ENCODE assay signal across 23 cellular contexts in the genomic region with DNA sequence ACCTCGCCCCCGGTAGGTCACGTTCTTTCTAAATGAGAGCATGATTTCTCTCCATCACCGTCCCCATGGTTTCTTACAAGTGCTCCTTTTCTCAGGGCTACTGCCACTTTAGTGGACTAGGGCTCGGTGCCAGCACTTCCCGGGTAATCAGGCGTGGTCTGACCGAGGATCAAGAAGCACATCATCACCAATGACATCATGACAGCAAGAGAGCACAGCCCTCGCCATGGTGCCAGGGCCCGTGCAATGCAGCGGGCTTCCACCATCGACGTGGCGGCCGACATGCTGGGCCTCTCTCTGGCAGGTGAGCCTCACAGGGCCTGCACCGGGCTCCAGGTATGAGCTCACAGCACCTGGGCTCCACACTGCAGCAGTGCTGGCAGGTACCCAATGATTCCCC.
"Had no signal": no experiment of that assay in that cellular context is flagged by ENCODE, and none has a peak within 500 bp of the region (broad histone marks: within the 10 kb centered on the region; RNA-seq: fewer than 3 reads in every experiment).

No MANE protein-coding gene starts in this region.

- DNase-seq: activated CD4-positive, alpha-beta memory T cell treated with anti-CD3 and anti-CD28 coated beads, Interleukin-2, amount 10 ng/mL, durations not matched to agents 7 days and 5 days; activated effector memory CD4-positive, alpha-beta T cell treated with Interleukin-2 at 50 U/mL for 16 hours; activated naive CD4-positive, alpha-beta T cell treated with anti-CD3 and anti-CD28 coated beads, Interleukin-2, amount 50 U/mL, for 16 hours; activated naive CD8-positive, alpha-beta T cell treated with anti-CD3 and anti-CD28 coated beads, Interleukin-2, amount 50 U/mL, for 24 hours; activated T-cell treated with anti-CD3 and anti-CD28 coated beads, Interleukin-2, amount 50 U/mL, for 72 hours; dermis blood vessel endothelial cell; effector CD8-positive, alpha-beta T cell; erythroblast; foreskin melanocyte; glutamatergic neuron; immature natural killer cell; left lung; naive thymus-derived CD4-positive, alpha-beta T cell; ovary; stimulated activated CD4-positive, alpha-beta T cell treated with anti-CD3 and anti-CD28 coated beads, Interleukin-4, amount 100 ng/mL, for 1 hour; stimulated activated naive CD4-positive, alpha-beta T cell treated with Interleukin-2 at 50 U/mL for 16 hours; upper lobe of right lung had no signal

- H3K4me3 ChIP-seq: cardiac muscle cell, hepatocyte, left lung, lung, ovary, prostate gland, upper lobe of right lung had no signal

- H3K4me1 ChIP-seq: prostate gland had no signal

- H2AFZ ChIP-seq: hepatocyte had no signal

- H3K4me2 ChIP-seq: hepatocyte had no signal

- H3K9me3 ChIP-seq: left lung, ovary, prostate gland, upper lobe of right lung had no signal

- ATAC-seq: activated CD4-positive, CD25-positive, alpha-beta regulatory T cell treated with anti-CD3 and anti-CD28 coated beads, Interleukin-2, amount 50 U/mL, for 24 hours; activated naive CD8-positive, alpha-beta T cell treated with anti-CD3 and anti-CD28 coated beads, Interleukin-2, amount 50 U/mL, for 24 hours; activated T-cell treated with anti-CD3 and anti-CD28 coated beads, Interleukin-2, amount 50 U/mL, for 72 hours; naive thymus-derived CD4-positive, alpha-beta T cell had no signal

- H3K27ac ChIP-seq: cardiac muscle cell, hepatocyte, left lung, ovary, prostate gland, upper lobe of right lung, VCaP had no signal

- H3K27me3 ChIP-seq: cardiac muscle cell, hepatocyte, left lung, ovary, upper lobe of right lung had no signal

- H3K36me3 ChIP-seq: cardiac muscle cell, ovary, prostate gland had no signal
